23 cellular contexts compared by ENCODE assay signal in genomic region chr3:21654662-21655061, GRCh38.
A peak's percentile ranks its signal among the peaks of the same experiment; 100 is the strongest.
DNase-seq lines count a peak whose midpoint lies in the region; ATAC-seq and TF ChIP-seq lines count a peak whose summit lies in the region.
"Had no signal": no experiment of that assay in that cellular context is flagged by ENCODE, and none has a peak within 500 bp of the region (broad histone marks: within the 10 kb centered on the region; RNA-seq: fewer than 3 reads in every experiment).

No MANE protein-coding gene starts in this region.

- no peaks in the 10 kb centered on the region for H3K27me3 ChIP-seq in SK-N-SH (ENCODE audit: insufficient read depth)
- H3K27me3 ChIP-seq: BE2C, cardiac muscle cell, uterus had no signal

- H3F3A ChIP-seq in SK-N-SH (replicated peaks; ENCODE audit: insufficient read depth): no peaks in the 10 kb centered on the region

- H3K9ac ChIP-seq in SK-N-SH: no peak overlapping the region

- ATAC-seq in GM19351 (IDR thresholded peaks at IDR 0.05; ENCODE audit: unreplicated experiment): no peak
- ATAC-seq: right cardiac atrium had no signal

- no peaks in the 10 kb centered on the region for H4K20me1 ChIP-seq in SK-N-SH (ENCODE audit: insufficient read depth)

- peak overlapping the region; percentile 11; the same call in 1 of the 2 replicates for H3K4me2 ChIP-seq in SK-N-SH

- WGBS in SK-N-SH (ENCODE audit: low lambda C conversion rate): 7% methylated on average over 1 of the region's 1 CpG

- H3K4me1 ChIP-seq in SK-N-SH (ENCODE audit: control insufficient read depth in 1 of 2, insufficient read depth in 2 of 2, low read depth in 1 of 2, low read length in 1 of 2): peaks cover 0 to 3% of the 10 kb centered on the region in 2 experiments; a peak in 2 of 4 replicates
- H3K4me1 ChIP-seq: BE2C, uterus had no signal

- no peak for TF ChIP-seq RAD21 in SK-N-SH (IDR thresholded peaks at IDR 0.05; ENCODE audit: low read length)

- H3K79me2 ChIP-seq in SK-N-SH (ENCODE audit: insufficient read depth): no peaks in the 10 kb centered on the region

- CTCF ChIA-PET in SK-N-SH (lab: Yijun Ruan, JAX): no interaction called here

- no peak for TF ChIP-seq CTCF in SK-N-SH (IDR thresholded peaks at IDR 0.05)

- 0 out of 4 replicates have a peak overlapping the region, but pooled peaks of 1 of the 2 experiments have one; percentile 9 for H3K4me3 ChIP-seq in SK-N-SH (ENCODE audit: low read depth in 2 of 2, low read length in 1 of 2)
- H3K4me3 ChIP-seq: cardiac muscle cell, uterus had no signal

- POLR2A ChIA-PET in SK-N-SH (lab: Yijun Ruan, JAX): no interaction called here

- H3K36me3 ChIP-seq in SK-N-SH (replicated peaks in 1 of 2; ENCODE audit: control insufficient read depth in 1 of 2, insufficient read depth in 2 of 2, low read length in 1 of 2): no peaks in the 10 kb centered on the region
- H3K36me3 ChIP-seq: BE2C, cardiac muscle cell, uterus had no signal

- peak in 1 of 2 experiments; percentile 38; a peak in 1 of 4 replicates for TF ChIP-seq EP300 in SK-N-SH (IDR thresholded peaks at IDR 0.05; ENCODE audit: borderline replicate concordance in 1 of 2, low read depth in 1 of 2, low read length in 1 of 2)

- DNase-seq in EL (peak; percentile 61), SK-N-SH (no peak), epithelial cell of prostate (ENCODE audit: low read depth, low spot score) (no peak), renal cortical epithelial cell (ENCODE audit: low read depth) (peak; percentile 29), NCI-H187 (lab: John Stamatoyannopoulos, UW) (no peak), pons (ENCODE audit: low spot score) (no peak), NCI-H1436 (lab: John Stamatoyannopoulos, UW) (no peak)
- DNase-seq: activated CD4-positive, alpha-beta memory T cell treated with anti-CD3 and anti-CD28 coated beads for 36 hours; activated naive CD4-positive, alpha-beta T cell treated with anti-CD3 and anti-CD28 coated beads, Interleukin-2, amount 50 U/mL, for 16 hours; activated T-cell treated with anti-CD3 and anti-CD28 coated beads, Interleukin-2, amount 50 U/mL, for 1 hour; BE2C; foreskin melanocyte; GF-D8; HCEC 1CT; left cardiac atrium; NCI-H446 treated with DMSO at 0.1 percent for 48 hours; right cardiac atrium; stimulated activated CD4-positive, alpha-beta T cell treated with anti-CD3 and anti-CD28 coated beads, Interleukin-2, amount 100 ng/mL, for 48 hours; substantia nigra; T-helper 1 cell; uterus had no signal

- H3K9me2 ChIP-seq in SK-N-SH: no peaks in the 10 kb centered on the region

- no peaks in the 10 kb centered on the region for H3K9me3 ChIP-seq in SK-N-SH
- H3K9me3 ChIP-seq: BE2C, uterus had no signal

- H3K27ac ChIP-seq in SK-N-SH (ENCODE audit: low read depth in 2 of 2, low read length in 1 of 2) (peak overlapping the region in 1 of 2 experiments; percentile 60; a peak in 2 of 4 replicates), epithelial cell of prostate (peak overlapping the region; percentile 8)
- H3K27ac ChIP-seq: cardiac muscle cell, uterus had no signal

- peak overlapping the region; percentile 85; the same call in 1 of the 2 replicates for H2AFZ ChIP-seq in SK-N-SH (ENCODE audit: low read depth)

TF ChIP-seq in SK-N-SH, 30 proteins besides CTCF, POLR2A, EP300 and RAD21:
- TF ChIP-seq PBX3 (IDR thresholded peaks at IDR 0.05) (peak; percentile 37; the same call in 1 of the 2 replicates), TCF12 (IDR thresholded peaks at IDR 0.05) (peak; percentile 48; the same call in 1 of the 2 replicates), FOSL2 (IDR thresholded peaks at IDR 0.05; ENCODE audit: borderline replicate concordance, low read depth) (peak; percentile 67; the same call in 1 of the 2 replicates), TEAD4 (IDR thresholded peaks at IDR 0.05; ENCODE audit: borderline replicate concordance, insufficient read depth) (0 out of 2 replicates have a peak, but pooled peaks have one; percentile 24), MEF2A (IDR thresholded peaks at IDR 0.05; ENCODE audit: borderline replicate concordance, low read depth) (peak; percentile 52; the same call in 1 of the 2 replicates), NFIC (IDR thresholded peaks at IDR 0.05; ENCODE audit: borderline replicate concordance) (peak; percentile 74), RXRA (IDR thresholded peaks at IDR 0.05; ENCODE audit: borderline replicate concordance, low read depth) (no peak), JUND (IDR thresholded peaks at IDR 0.05) (peak; percentile 63)
- TF ChIP-seq, protein P1, sequence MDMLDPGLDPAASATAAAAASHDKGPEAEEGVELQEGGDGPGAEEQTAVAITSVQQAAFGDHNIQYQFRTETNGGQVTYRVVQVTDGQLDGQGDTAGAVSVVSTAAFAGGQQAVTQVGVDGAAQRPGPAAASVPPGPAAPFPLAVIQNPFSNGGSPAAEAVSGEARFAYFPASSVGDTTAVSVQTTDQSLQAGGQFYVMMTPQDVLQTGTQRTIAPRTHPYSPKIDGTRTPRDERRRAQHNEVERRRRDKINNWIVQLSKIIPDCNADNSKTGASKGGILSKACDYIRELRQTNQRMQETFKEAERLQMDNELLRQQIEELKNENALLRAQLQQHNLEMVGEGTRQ (IDR thresholded peaks at IDR 0.05; ENCODE audit: borderline replicate concordance, low read depth, low read length): no peak
TF ChIP-seq in SK-N-SH: peak in this region for 7.

Comparison
In these comparisons a context has a peak if more than half of its experiments do, and no peak if none do; other contexts are left out.
1. DNase-seq: peak in EL (single experiment) and renal cortical epithelial cell (single experiment); none in SK-N-SH (single experiment), epithelial cell of prostate (single experiment), NCI-H187 (0 of 2), pons (single experiment) and NCI-H1436 (single experiment).